ENCODE assay signal across 8 cellular contexts in genomic region chr16:54194008-54194731, GRCh38.
DNase-seq lines count a peak whose midpoint lies in the region; ATAC-seq, FAIRE-seq and TF ChIP-seq lines count a peak whose summit lies in the region.

No MANE protein-coding gene starts in this region.

- ATAC-seq in foreskin keratinocyte: peak; percentile 62

- H3K27me3 ChIP-seq in H7 (ENCODE audit: control insufficient read depth, insufficient read depth, low read length) (no peaks in the 10 kb centered on the region; the same call in 1 of the 2 replicates), PC-9 (ENCODE audit: insufficient read depth, low read depth) (no peaks in the 10 kb centered on the region), foreskin keratinocyte (no peaks in the 10 kb centered on the region)

- no peak for FAIRE-seq in GM12892 (lab: Jason Lieb, UNC)

- TF ChIP-seq CTCF in PC-9 (conservative IDR thresholded peaks at IDR 0.05): peak; percentile 20
- no peak for TF ChIP-seq CTCF in foreskin keratinocyte (conservative IDR thresholded peaks at IDR 0.05)

- TF ChIP-seq POLR2A in GM12892 (IDR thresholded peaks at IDR 0.05; ENCODE audit: low read depth, low read length): no peak

- CTCF ChIA-PET in PC-9 (lab: Charles Lee): interaction anchor here (0.7 kb wide), 1 partner anchor 289 kb away, joined by 3 read pairs; no protein-coding TSS in a partner anchor

- H3F3A ChIP-seq in PC-9 (ENCODE audit: insufficient read depth, low read depth): peaks cover 10% of the 10 kb centered on the region; the same call in 1 of the 2 replicates

- intact Hi-C loops in PC-9 (cut with micrococcal nuclease; ENCODE audit: unreplicated experiment): loop anchor here (10.0 kb wide), 1 partner anchor 231 kb away; no protein-coding TSS in a partner anchor

- H3K9me3 Mint-ChIP-seq in activated naive CD8-positive, alpha-beta T cell treated with anti-CD3 and anti-CD28 coated beads for 36 hours: peaks cover 3% of the 10 kb centered on the region

- POLR2A ChIA-PET in PC-9 (lab: Charles Lee; ENCODE audit: unreplicated experiment): no interaction called here

- DNase-seq in H7: peak; percentile 76
- DNase-seq in PC-9: peak; percentile 59 to 62
- peak; percentile 24 to 61 for DNase-seq in foreskin keratinocyte
- peak; percentile 5 for DNase-seq in non-pigmented ciliary epithelial cell (ENCODE audit: low read depth)
- DNase-seq in HT-29 (ENCODE audit: low spot score): no peak
- DNase-seq in germinal center (ENCODE audit: low spot score): no peak
- no peak for DNase-seq in GM12892 (ENCODE audit: insufficient read length)
- DNase-seq in activated naive CD8-positive, alpha-beta T cell treated with anti-CD3 and anti-CD28 coated beads for 36 hours: no peak

- H3K4me3 Mint-ChIP-seq in activated naive CD8-positive, alpha-beta T cell treated with anti-CD3 and anti-CD28 coated beads for 36 hours: no peak overlapping the region

- peaks cover 4% of the 10 kb centered on the region; the same call in 1 of the 2 replicates for H3K9me3 ChIP-seq in PC-9 (ENCODE audit: insufficient read depth, low read depth)

- no peaks in the 10 kb centered on the region for H3K79me2 ChIP-seq in PC-9 (ENCODE audit: low read depth)

- H3K9me2 ChIP-seq in PC-9 (ENCODE audit: insufficient read depth): no peaks in the 10 kb centered on the region

- H3K27ac Mint-ChIP-seq in activated naive CD8-positive, alpha-beta T cell treated with anti-CD3 and anti-CD28 coated beads for 36 hours: no peak overlapping the region

- H4K20me1 ChIP-seq in PC-9 (ENCODE audit: insufficient read depth): no peaks in the 10 kb centered on the region

- H2AFZ ChIP-seq in PC-9: peak overlapping the region; percentile 79

- H3K4me1 ChIP-seq in PC-9 (replicated peaks; ENCODE audit: insufficient read depth): no peaks in the 10 kb centered on the region; the same call in 1 of the 2 replicates
- H3K4me1 ChIP-seq in foreskin keratinocyte: no peaks in the 10 kb centered on the region

- H3K36me3 Mint-ChIP-seq in activated naive CD8-positive, alpha-beta T cell treated with anti-CD3 and anti-CD28 coated beads for 36 hours: no peaks in the 10 kb centered on the region

- H3K4me3 ChIP-seq in H7 (ENCODE audit: insufficient read depth, low read depth, low read length): peak overlapping the region; percentile 54
- peak overlapping the region; percentile 52 for H3K4me3 ChIP-seq in PC-9

- no TSS peak for BruUV-seq in PC-9 (replicated peaks; lab: Mats Ljungman, UMichigan)

- H3K27ac ChIP-seq in PC-9 (peak overlapping the region; percentile 17; the same call in 1 of the 2 replicates), foreskin keratinocyte (no peak overlapping the region)

- H3K4me1 Mint-ChIP-seq in activated naive CD8-positive, alpha-beta T cell treated with anti-CD3 and anti-CD28 coated beads for 36 hours: no peaks in the 10 kb centered on the region

- H3K27me3 Mint-ChIP-seq in activated naive CD8-positive, alpha-beta T cell treated with anti-CD3 and anti-CD28 coated beads for 36 hours: no peaks in the 10 kb centered on the region

- peak overlapping the region; percentile 80 for H3K4me2 ChIP-seq in PC-9

- H3K36me3 ChIP-seq in H7 (replicated peaks; ENCODE audit: control insufficient read depth, insufficient read depth, low read length) (no peaks in the 10 kb centered on the region), PC-9 (ENCODE audit: low read depth) (no peaks in the 10 kb centered on the region)

Comparison
In these comparisons a context has a peak if more than half of its experiments do, and no peak if none do; other contexts are left out.
1. DNase-seq: peak in H7 (single experiment), PC-9 (2 of 2), foreskin keratinocyte (2 of 2) and non-pigmented ciliary epithelial cell (single experiment); none in HT-29 (single experiment), germinal center (single experiment), GM12892 (single experiment) and activated naive CD8-positive, alpha-beta T cell treated with anti-CD3 and anti-CD28 coated beads for 36 hours (single experiment).